ENCODE assay signal across 8 cellular contexts in genomic region chr3:27253831-27254230, GRCh38.
A peak's percentile ranks its signal among the peaks of the same experiment; 100 is the strongest.
DNase-seq lines count a peak whose midpoint lies in the region; ATAC-seq and TF ChIP-seq lines count a peak whose summit lies in the region.

No MANE protein-coding gene starts in this region.

- no peak overlapping the region for H3K4me3 Mint-ChIP-seq in activated CD4-positive, alpha-beta memory T cell treated with anti-CD3 and anti-CD28 coated beads, Interleukin-2, amount 10 ng/mL, durations not matched to agents 7 days and 5 days

- no CpG with 5 or more reads among the region's 7 CpGs for WGBS in iPS DF 6.9 (ENCODE audit: insufficient coverage, insufficient read length)

- CTCF ChIA-PET in activated CD4-positive, alpha-beta memory T cell treated with anti-CD3 and anti-CD28 coated beads, Interleukin-2, amount 10 ng/mL, durations not matched to agents 7 days and 5 days (lab: Charles Lee), result interaction anchor here (0.6 to 1.8 kb wide), 7 partner anchors 10 to 332 kb away, joined by 3 to 17 read pairs (median 4); no protein-coding TSS in a partner anchor

- H4K20me1 ChIP-seq in KMS-11 (ENCODE audit: insufficient read depth), result no peaks in the 10 kb centered on the region

- no peak for DNase-seq in Right ventricle myocardium inferior (ENCODE audit: missing footprints)
- no peak for DNase-seq in cardiac septum (ENCODE audit: low spot score)
- peak; percentile 28 for DNase-seq in activated CD4-positive, alpha-beta memory T cell treated with anti-CD3 and anti-CD28 coated beads, Interleukin-2, amount 10 ng/mL, durations not matched to agents 7 days and 5 days
- DNase-seq in iPS DF 6.9 (ENCODE audit: low read depth, low spot score), result peak; percentile 7
- DNase-seq in GF-D8 (lab: John Stamatoyannopoulos, UW), result no peak

- intact Hi-C loops in Right ventricle myocardium inferior (cut with DNase I), result loop anchor here (5.0 kb wide), 1 partner anchor 122 kb away; no protein-coding TSS in a partner anchor
- intact Hi-C loops in cardiac septum (cut with DNase I), result loop anchor here (5.0 kb wide), 1 partner anchor 117 kb away; no protein-coding TSS in a partner anchor

- no peaks in the 10 kb centered on the region for H3K9me3 ChIP-seq in iPS DF 6.9 (ENCODE audit: control insufficient read depth, insufficient read depth, low read length)

- H3K27ac ChIP-seq in KMS-11 (no peak overlapping the region), iPS DF 6.9 (ENCODE audit: low read length) (no peak overlapping the region)

- no peaks in the 10 kb centered on the region for H3K9me3 Mint-ChIP-seq in activated CD4-positive, alpha-beta memory T cell treated with anti-CD3 and anti-CD28 coated beads, Interleukin-2, amount 10 ng/mL, durations not matched to agents 7 days and 5 days

- H3K4me3 ChIP-seq in KMS-11 (IDR thresholded peaks at IDR 0.05; ENCODE audit: insufficient read depth, low read depth, low read length), result no peak overlapping the region
- no peak overlapping the region for H3K4me3 ChIP-seq in iPS DF 6.9 (ENCODE audit: low read length)

- H3K4me1 Mint-ChIP-seq in activated CD4-positive, alpha-beta memory T cell treated with anti-CD3 and anti-CD28 coated beads, Interleukin-2, amount 10 ng/mL, durations not matched to agents 7 days and 5 days, result no peaks in the 10 kb centered on the region

- POLR2A ChIA-PET in activated CD4-positive, alpha-beta memory T cell treated with anti-CD3 and anti-CD28 coated beads, Interleukin-2, amount 10 ng/mL, durations not matched to agents 7 days and 5 days (lab: Charles Lee), result no interaction called here

- H3K9ac ChIP-seq in KMS-11, result no peak overlapping the region

- H3K27me3 Mint-ChIP-seq in activated CD4-positive, alpha-beta memory T cell treated with anti-CD3 and anti-CD28 coated beads, Interleukin-2, amount 10 ng/mL, durations not matched to agents 7 days and 5 days, result peaks cover 2% of the 10 kb centered on the region

- ATAC-seq in Right ventricle myocardium inferior (peak; percentile 64), GM21723 (IDR thresholded peaks at IDR 0.05; ENCODE audit: unreplicated experiment) (peak; percentile 88), HG03571 (IDR thresholded peaks at IDR 0.05; ENCODE audit: unreplicated experiment) (no peak)

- H3K79me2 ChIP-seq in KMS-11 (ENCODE audit: insufficient read depth, low read depth), result no peaks in the 10 kb centered on the region

- no peak overlapping the region for H3K4me2 ChIP-seq in KMS-11

- no peaks in the 10 kb centered on the region for H3K4me1 ChIP-seq in KMS-11 (ENCODE audit: low read depth, poor library complexity, severe bottlenecking)
- H3K4me1 ChIP-seq in iPS DF 6.9 (ENCODE audit: control insufficient read depth, insufficient read depth, low read length), result no peaks in the 10 kb centered on the region

- no peaks in the 10 kb centered on the region for H3K27me3 ChIP-seq in KMS-11 (ENCODE audit: insufficient read depth, low read depth)
- H3K27me3 ChIP-seq in iPS DF 6.9 (ENCODE audit: control insufficient read depth, insufficient read depth, low read length), result no peaks in the 10 kb centered on the region

- peak; percentile 25; the same call in 1 of the 2 replicates for TF ChIP-seq CTCF in KMS-11 (conservative IDR thresholded peaks at IDR 0.05; ENCODE audit: low read depth, low read length)

- no peaks in the 10 kb centered on the region for H3K36me3 Mint-ChIP-seq in activated CD4-positive, alpha-beta memory T cell treated with anti-CD3 and anti-CD28 coated beads, Interleukin-2, amount 10 ng/mL, durations not matched to agents 7 days and 5 days (ENCODE audit: low read depth)

- H2AFZ ChIP-seq in KMS-11 (ENCODE audit: low read depth), result no peak overlapping the region

- no peak overlapping the region for H3K27ac Mint-ChIP-seq in activated CD4-positive, alpha-beta memory T cell treated with anti-CD3 and anti-CD28 coated beads, Interleukin-2, amount 10 ng/mL, durations not matched to agents 7 days and 5 days

- no peaks in the 10 kb centered on the region for H3K36me3 ChIP-seq in KMS-11 (ENCODE audit: insufficient read depth)
- no peaks in the 10 kb centered on the region for H3K36me3 ChIP-seq in iPS DF 6.9 (ENCODE audit: control insufficient read depth, insufficient read depth, low read length)

Comparison
In these comparisons a context has a peak if more than half of its experiments do, and no peak if none do; other contexts are left out.
1. DNase-seq: peak in activated CD4-positive, alpha-beta memory T cell treated with anti-CD3 and anti-CD28 coated beads, Interleukin-2, amount 10 ng/mL, durations not matched to agents 7 days and 5 days (single experiment) and iPS DF 6.9 (single experiment); none in Right ventricle myocardium inferior (single experiment), cardiac septum (single experiment) and GF-D8 (single experiment).